ENCODE assay signal across 1 cellular context in genomic region chr1:229034246-229034645, GRCh38.
TF ChIP-seq lines count a peak whose summit lies in the region.

No MANE protein-coding gene starts in this region.

TF ChIP-seq in H1, 55 proteins besides CTCF, POLR2A, EP300 and RAD21:
- TF ChIP-seq TAF7 (optimal IDR thresholded peaks at IDR 0.05; ENCODE audit: borderline replicate concordance, low read depth, low read length) (no peak), YY1 (IDR thresholded peaks at IDR 0.05; ENCODE audit: low read depth, low read length) (no peak), BRCA1 (IDR thresholded peaks at IDR 0.05; ENCODE audit: low read depth, low read length) (no peak), EGR1 (IDR thresholded peaks at IDR 0.05; ENCODE audit: borderline replicate concordance, low read depth, low read length) (no peak), TEAD4 (IDR thresholded peaks at IDR 0.05; ENCODE audit: low read depth, low read length) (no peak), ATF3 (IDR thresholded peaks at IDR 0.05; ENCODE audit: insufficient read depth, low read depth, low read length) (no peak), BACH1 (IDR thresholded peaks at IDR 0.05; ENCODE audit: low read length) (no peak), SUZ12 (IDR thresholded peaks at IDR 0.05; ENCODE audit: low read length) (no peak), CBX5 (IDR thresholded peaks at IDR 0.05; ENCODE audit: low read depth, low read length) (no peak), NANOG (IDR thresholded peaks at IDR 0.05; ENCODE audit: insufficient read depth, low read depth, low read length, poor library complexity, severe bottlenecking) (no peak), SP4 (IDR thresholded peaks at IDR 0.05; ENCODE audit: low read length) (no peak), SRF (IDR thresholded peaks at IDR 0.05; ENCODE audit: low read depth, low read length) (no peak), TBP (IDR thresholded peaks at IDR 0.05; ENCODE audit: low read depth, low read length) (no peak), CHD2 (IDR thresholded peaks at IDR 0.05; ENCODE audit: low read length) (no peak), CEBPB (IDR thresholded peaks at IDR 0.05; ENCODE audit: low read depth, low read length) (no peak)
- TF ChIP-seq, protein P1, sequence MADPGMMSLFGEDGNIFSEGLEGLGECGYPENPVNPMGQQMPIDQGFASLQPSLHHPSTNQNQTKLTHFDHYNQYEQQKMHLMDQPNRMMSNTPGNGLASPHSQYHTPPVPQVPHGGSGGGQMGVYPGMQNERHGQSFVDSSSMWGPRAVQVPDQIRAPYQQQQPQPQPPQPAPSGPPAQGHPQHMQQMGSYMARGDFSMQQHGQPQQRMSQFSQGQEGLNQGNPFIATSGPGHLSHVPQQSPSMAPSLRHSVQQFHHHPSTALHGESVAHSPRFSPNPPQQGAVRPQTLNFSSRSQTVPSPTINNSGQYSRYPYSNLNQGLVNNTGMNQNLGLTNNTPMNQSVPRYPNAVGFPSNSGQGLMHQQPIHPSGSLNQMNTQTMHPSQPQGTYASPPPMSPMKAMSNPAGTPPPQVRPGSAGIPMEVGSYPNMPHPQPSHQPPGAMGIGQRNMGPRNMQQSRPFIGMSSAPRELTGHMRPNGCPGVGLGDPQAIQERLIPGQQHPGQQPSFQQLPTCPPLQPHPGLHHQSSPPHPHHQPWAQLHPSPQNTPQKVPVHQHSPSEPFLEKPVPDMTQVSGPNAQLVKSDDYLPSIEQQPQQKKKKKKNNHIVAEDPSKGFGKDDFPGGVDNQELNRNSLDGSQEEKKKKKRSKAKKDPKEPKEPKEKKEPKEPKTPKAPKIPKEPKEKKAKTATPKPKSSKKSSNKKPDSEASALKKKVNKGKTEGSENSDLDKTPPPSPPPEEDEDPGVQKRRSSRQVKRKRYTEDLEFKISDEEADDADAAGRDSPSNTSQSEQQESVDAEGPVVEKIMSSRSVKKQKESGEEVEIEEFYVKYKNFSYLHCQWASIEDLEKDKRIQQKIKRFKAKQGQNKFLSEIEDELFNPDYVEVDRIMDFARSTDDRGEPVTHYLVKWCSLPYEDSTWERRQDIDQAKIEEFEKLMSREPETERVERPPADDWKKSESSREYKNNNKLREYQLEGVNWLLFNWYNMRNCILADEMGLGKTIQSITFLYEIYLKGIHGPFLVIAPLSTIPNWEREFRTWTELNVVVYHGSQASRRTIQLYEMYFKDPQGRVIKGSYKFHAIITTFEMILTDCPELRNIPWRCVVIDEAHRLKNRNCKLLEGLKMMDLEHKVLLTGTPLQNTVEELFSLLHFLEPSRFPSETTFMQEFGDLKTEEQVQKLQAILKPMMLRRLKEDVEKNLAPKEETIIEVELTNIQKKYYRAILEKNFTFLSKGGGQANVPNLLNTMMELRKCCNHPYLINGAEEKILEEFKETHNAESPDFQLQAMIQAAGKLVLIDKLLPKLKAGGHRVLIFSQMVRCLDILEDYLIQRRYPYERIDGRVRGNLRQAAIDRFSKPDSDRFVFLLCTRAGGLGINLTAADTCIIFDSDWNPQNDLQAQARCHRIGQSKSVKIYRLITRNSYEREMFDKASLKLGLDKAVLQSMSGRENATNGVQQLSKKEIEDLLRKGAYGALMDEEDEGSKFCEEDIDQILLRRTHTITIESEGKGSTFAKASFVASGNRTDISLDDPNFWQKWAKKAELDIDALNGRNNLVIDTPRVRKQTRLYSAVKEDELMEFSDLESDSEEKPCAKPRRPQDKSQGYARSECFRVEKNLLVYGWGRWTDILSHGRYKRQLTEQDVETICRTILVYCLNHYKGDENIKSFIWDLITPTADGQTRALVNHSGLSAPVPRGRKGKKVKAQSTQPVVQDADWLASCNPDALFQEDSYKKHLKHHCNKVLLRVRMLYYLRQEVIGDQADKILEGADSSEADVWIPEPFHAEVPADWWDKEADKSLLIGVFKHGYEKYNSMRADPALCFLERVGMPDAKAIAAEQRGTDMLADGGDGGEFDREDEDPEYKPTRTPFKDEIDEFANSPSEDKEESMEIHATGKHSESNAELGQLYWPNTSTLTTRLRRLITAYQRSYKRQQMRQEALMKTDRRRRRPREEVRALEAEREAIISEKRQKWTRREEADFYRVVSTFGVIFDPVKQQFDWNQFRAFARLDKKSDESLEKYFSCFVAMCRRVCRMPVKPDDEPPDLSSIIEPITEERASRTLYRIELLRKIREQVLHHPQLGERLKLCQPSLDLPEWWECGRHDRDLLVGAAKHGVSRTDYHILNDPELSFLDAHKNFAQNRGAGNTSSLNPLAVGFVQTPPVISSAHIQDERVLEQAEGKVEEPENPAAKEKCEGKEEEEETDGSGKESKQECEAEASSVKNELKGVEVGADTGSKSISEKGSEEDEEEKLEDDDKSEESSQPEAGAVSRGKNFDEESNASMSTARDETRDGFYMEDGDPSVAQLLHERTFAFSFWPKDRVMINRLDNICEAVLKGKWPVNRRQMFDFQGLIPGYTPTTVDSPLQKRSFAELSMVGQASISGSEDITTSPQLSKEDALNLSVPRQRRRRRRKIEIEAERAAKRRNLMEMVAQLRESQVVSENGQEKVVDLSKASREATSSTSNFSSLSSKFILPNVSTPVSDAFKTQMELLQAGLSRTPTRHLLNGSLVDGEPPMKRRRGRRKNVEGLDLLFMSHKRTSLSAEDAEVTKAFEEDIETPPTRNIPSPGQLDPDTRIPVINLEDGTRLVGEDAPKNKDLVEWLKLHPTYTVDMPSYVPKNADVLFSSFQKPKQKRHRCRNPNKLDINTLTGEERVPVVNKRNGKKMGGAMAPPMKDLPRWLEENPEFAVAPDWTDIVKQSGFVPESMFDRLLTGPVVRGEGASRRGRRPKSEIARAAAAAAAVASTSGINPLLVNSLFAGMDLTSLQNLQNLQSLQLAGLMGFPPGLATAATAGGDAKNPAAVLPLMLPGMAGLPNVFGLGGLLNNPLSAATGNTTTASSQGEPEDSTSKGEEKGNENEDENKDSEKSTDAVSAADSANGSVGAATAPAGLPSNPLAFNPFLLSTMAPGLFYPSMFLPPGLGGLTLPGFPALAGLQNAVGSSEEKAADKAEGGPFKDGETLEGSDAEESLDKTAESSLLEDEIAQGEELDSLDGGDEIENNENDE (IDR thresholded peaks at IDR 0.05; ENCODE audit: insufficient replicate concordance, low read length), result no peak
- TF ChIP-seq, protein P2, sequence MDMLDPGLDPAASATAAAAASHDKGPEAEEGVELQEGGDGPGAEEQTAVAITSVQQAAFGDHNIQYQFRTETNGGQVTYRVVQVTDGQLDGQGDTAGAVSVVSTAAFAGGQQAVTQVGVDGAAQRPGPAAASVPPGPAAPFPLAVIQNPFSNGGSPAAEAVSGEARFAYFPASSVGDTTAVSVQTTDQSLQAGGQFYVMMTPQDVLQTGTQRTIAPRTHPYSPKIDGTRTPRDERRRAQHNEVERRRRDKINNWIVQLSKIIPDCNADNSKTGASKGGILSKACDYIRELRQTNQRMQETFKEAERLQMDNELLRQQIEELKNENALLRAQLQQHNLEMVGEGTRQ (IDR thresholded peaks at IDR 0.05; ENCODE audit: low read length), result no peak
